In genomic region chr12:15276088-15276698, GRCh38 we compare ENCODE assay signal across 8 cellular contexts. TPM values are rescaled to one million over a fixed set of nuclear protein-coding genes. Genes with fewer than 3 reads are reported as not detected.
DNase-seq lines count a peak whose midpoint lies in the region; ATAC-seq and TF ChIP-seq lines count a peak whose summit lies in the region.

No MANE protein-coding gene starts in this region.

- H4K20me1 ChIP-seq in PC-3 (ENCODE audit: low read length) (no peaks in the 10 kb centered on the region), osteoblast (ENCODE audit: insufficient read depth, low read length) (no peaks in the 10 kb centered on the region)

- no peak overlapping the region for H3K27ac Mint-ChIP-seq in CD8-positive, alpha-beta T cell
- no peak overlapping the region for H3K27ac Mint-ChIP-seq in activated naive CD4-positive, alpha-beta T cell treated with anti-CD3 and anti-CD28 coated beads, Interleukin-2, amount 10 ng/mL, durations not matched to agents 7 days and 5 days

- TF ChIP-seq POLR2A in esophagus squamous epithelium (IDR thresholded peaks at IDR 0.05): no peak

- H3K36me3 Mint-ChIP-seq in CD8-positive, alpha-beta T cell: no peaks in the 10 kb centered on the region
- no peaks in the 10 kb centered on the region for H3K36me3 Mint-ChIP-seq in activated naive CD4-positive, alpha-beta T cell treated with anti-CD3 and anti-CD28 coated beads, Interleukin-2, amount 10 ng/mL, durations not matched to agents 7 days and 5 days

- CTCF ChIA-PET in CD8-positive, alpha-beta T cell (lab: Charles Lee): interaction anchor here (0.8 to 5.5 kb wide), 9 partner anchors 11 to 623 kb away, joined by 3 to 23 read pairs (median 3); partner anchors contain the start of gene RERG
- CTCF ChIA-PET in PC-3 (lab: Charles Lee): interaction anchor here (0.7 kb wide), 1 partner anchor 308 kb away, joined by 4 read pairs; no protein-coding TSS in a partner anchor
- CTCF ChIA-PET in activated naive CD4-positive, alpha-beta T cell treated with anti-CD3 and anti-CD28 coated beads, Interleukin-2, amount 10 ng/mL, durations not matched to agents 7 days and 5 days (lab: Charles Lee): interaction anchor here (0.6 to 6.1 kb wide), 19 partner anchors 9 to 635 kb away, joined by 3 to 36 read pairs (median 4); partner anchors contain the start of gene DERA

- H3K27me3 Mint-ChIP-seq in CD8-positive, alpha-beta T cell (ENCODE audit: low read depth): peaks cover 9% of the 10 kb centered on the region
- H3K27me3 Mint-ChIP-seq in activated naive CD4-positive, alpha-beta T cell treated with anti-CD3 and anti-CD28 coated beads, Interleukin-2, amount 10 ng/mL, durations not matched to agents 7 days and 5 days: no peaks in the 10 kb centered on the region

- H2AFZ ChIP-seq in PC-3 (ENCODE audit: low read length) (peak overlapping the region; percentile 32; the same call in 1 of the 2 replicates), osteoblast (ENCODE audit: low read length) (peak overlapping the region; percentile 61)

- 0 out of 2 replicates have a peak overlapping the region, but pooled peaks have one; percentile 21 for H3K4me2 ChIP-seq in PC-3 (ENCODE audit: low read length)
- H3K4me2 ChIP-seq in osteoblast (ENCODE audit: insufficient read depth, low read length): no peak overlapping the region

- no peaks in the 10 kb centered on the region for H3K4me1 ChIP-seq in CD8-positive, alpha-beta T cell (ENCODE audit: insufficient read depth, low read length)
- no peaks in the 10 kb centered on the region for H3K4me1 ChIP-seq in HAP-1
- peaks cover 49% of the 10 kb centered on the region for H3K4me1 ChIP-seq in PC-3 (ENCODE audit: insufficient read depth, low read length)
- peaks cover 3 to 55% (median 18%) of the 10 kb centered on the region in 3 donors for H3K4me1 ChIP-seq in esophagus squamous epithelium
- peaks cover 9% of the 10 kb centered on the region for H3K4me1 ChIP-seq in osteoblast (ENCODE audit: insufficient read depth, low read length)

- no TSS peak for BruUV-seq in PC-3 (replicated peaks; lab: Mats Ljungman, UMichigan)

- H3K9ac ChIP-seq in PC-3 (ENCODE audit: low read length): no peak overlapping the region; the same call in 1 of the 2 replicates

- H3K4me3 Mint-ChIP-seq in CD8-positive, alpha-beta T cell: no peak overlapping the region
- H3K4me3 Mint-ChIP-seq in activated naive CD4-positive, alpha-beta T cell treated with anti-CD3 and anti-CD28 coated beads, Interleukin-2, amount 10 ng/mL, durations not matched to agents 7 days and 5 days: no peak overlapping the region

- H3K27me3 ChIP-seq in CD8-positive, alpha-beta T cell (ENCODE audit: insufficient read depth, low read length): no peaks in the 10 kb centered on the region
- H3K27me3 ChIP-seq in HAP-1 (ENCODE audit: low read depth) (no peaks in the 10 kb centered on the region), PC-3 (ENCODE audit: low read length) (no peaks in the 10 kb centered on the region), esophagus squamous epithelium (no peaks in the 10 kb centered on the region), osteoblast (ENCODE audit: insufficient read depth, low read length) (no peaks in the 10 kb centered on the region)

- H3K9me3 ChIP-seq in CD8-positive, alpha-beta T cell (ENCODE audit: low read length): no peaks in the 10 kb centered on the region
- H3K9me3 ChIP-seq in HAP-1 (no peaks in the 10 kb centered on the region), PC-3 (ENCODE audit: low read length) (no peaks in the 10 kb centered on the region), esophagus squamous epithelium (no peaks in the 10 kb centered on the region), osteoblast (ENCODE audit: low read depth, low read length) (no peaks in the 10 kb centered on the region)

- WGBS in esophagus squamous epithelium, 2 donors: 29 to 32% methylated on average over 8 of the region's 8 CpGs

- in situ Hi-C loops in HAP-1 (cut with MboI; ENCODE audit: low sequenced_read_pairs): loop anchor here (10.0 kb wide), 1 partner anchor 249 kb away; no protein-coding TSS in a partner anchor

- ATAC-seq in CD8-positive, alpha-beta T cell: no peak
- ATAC-seq in PC-3: no peak
- no peak for ATAC-seq in HG02884 (IDR thresholded peaks at IDR 0.05; ENCODE audit: unreplicated experiment)
- ATAC-seq in GM19467 (IDR thresholded peaks at IDR 0.05; ENCODE audit: unreplicated experiment): no peak

- no peaks in the 10 kb centered on the region for H3K9me2 ChIP-seq in PC-3 (replicated peaks; ENCODE audit: low read length)

- no peak for DNase-seq in CD8-positive, alpha-beta T cell
- DNase-seq in HAP-1 (ENCODE audit: low spot score in 2 of 2) (peak; percentile 39 to 58), PC-3 (peak; percentile 70), esophagus squamous epithelium (lab: John Stamatoyannopoulos, UW) (no peak), osteoblast (ENCODE audit: insufficient read length, low spot score, missing footprints) (no peak)
- no peak for DNase-seq in activated naive CD4-positive, alpha-beta T cell treated with anti-CD3 and anti-CD28 coated beads, Interleukin-2, amount 10 ng/mL, durations not matched to agents 7 days and 5 days

- H3K4me3 ChIP-seq in CD8-positive, alpha-beta T cell (ENCODE audit: low read depth, low read length): no peak overlapping the region
- H3K4me3 ChIP-seq in HAP-1 (no peak overlapping the region), PC-3 (ENCODE audit: low read length) (no peak overlapping the region), esophagus squamous epithelium (no peak overlapping the region), osteoblast (ENCODE audit: insufficient read depth, low read length) (no peak overlapping the region)

- TF ChIP-seq CTCF in CD8-positive, alpha-beta T cell (IDR thresholded peaks at IDR 0.05): peak; percentile 62
- TF ChIP-seq CTCF in PC-3 (conservative IDR thresholded peaks at IDR 0.05; ENCODE audit: low read depth, low read length) (peak; percentile 71), esophagus squamous epithelium (IDR thresholded peaks at IDR 0.05) (peak; percentile 46 to 79 (median 69)), osteoblast (IDR thresholded peaks at IDR 0.05; ENCODE audit: extremely low read depth, low read depth, low read length) (peak; percentile 74)

- H3K79me2 ChIP-seq in PC-3 (ENCODE audit: low read length) (no peaks in the 10 kb centered on the region), osteoblast (ENCODE audit: insufficient read depth, low read length) (no peaks in the 10 kb centered on the region)

- no peaks in the 10 kb centered on the region for H3K36me3 ChIP-seq in CD8-positive, alpha-beta T cell (ENCODE audit: insufficient read depth, low read length)
- H3K36me3 ChIP-seq in HAP-1 (replicated peaks) (no peaks in the 10 kb centered on the region), PC-3 (ENCODE audit: low read depth, low read length) (no peaks in the 10 kb centered on the region), esophagus squamous epithelium (no peaks in the 10 kb centered on the region), osteoblast (ENCODE audit: insufficient read depth, low read length) (no peaks in the 10 kb centered on the region)

- H3K4me1 Mint-ChIP-seq in CD8-positive, alpha-beta T cell (ENCODE audit: low read depth): peaks cover 9% of the 10 kb centered on the region
- H3K4me1 Mint-ChIP-seq in activated naive CD4-positive, alpha-beta T cell treated with anti-CD3 and anti-CD28 coated beads, Interleukin-2, amount 10 ng/mL, durations not matched to agents 7 days and 5 days: peaks cover 9% of the 10 kb centered on the region

- POLR2A ChIA-PET in CD8-positive, alpha-beta T cell (lab: Charles Lee): interaction anchor here (0.7 kb wide), 1 partner anchor 38 kb away, joined by 3 read pairs; no protein-coding TSS in a partner anchor
- POLR2A ChIA-PET in PC-3 (lab: Charles Lee; ENCODE audit: unreplicated experiment): interaction anchor here (0.5 kb wide), 1 partner anchor 124 kb away, joined by 3 read pairs; no protein-coding TSS in a partner anchor

- H3F3A ChIP-seq in PC-3 (ENCODE audit: low read length, unreplicated experiment): no peaks in the 10 kb centered on the region

- intact Hi-C loops in CD8-positive, alpha-beta T cell (cut with DNase I, micrococcal nuclease): loop anchor here (1.0 to 5.0 kb wide), 4 partner anchors 256 to 583 kb away; no protein-coding TSS in a partner anchor
- intact Hi-C loops in PC-3 (cut with micrococcal nuclease) (loop anchor here (1.0 to 10.0 kb wide), 3 partner anchors 246 to 579 kb away; no protein-coding TSS in a partner anchor), esophagus squamous epithelium (cut with DNase I) (loop anchor here (5.0 to 10.0 kb wide), 3 partner anchors 51 to 579 kb away; partner anchors contain the start of gene RERG)

- no peaks in the 10 kb centered on the region for H3K9me3 Mint-ChIP-seq in CD8-positive, alpha-beta T cell
- H3K9me3 Mint-ChIP-seq in activated naive CD4-positive, alpha-beta T cell treated with anti-CD3 and anti-CD28 coated beads, Interleukin-2, amount 10 ng/mL, durations not matched to agents 7 days and 5 days: no peaks in the 10 kb centered on the region

- H3K27ac ChIP-seq in CD8-positive, alpha-beta T cell (ENCODE audit: low read depth, low read length): no peak overlapping the region
- 0 out of 2 replicates have a peak overlapping the region, but pooled peaks have one; percentile 85 for H3K27ac ChIP-seq in PC-3 (ENCODE audit: low read length)
- H3K27ac ChIP-seq in esophagus squamous epithelium: no peak overlapping the region
- H3K27ac ChIP-seq in osteoblast (ENCODE audit: low read depth, low read length): no peak overlapping the region

RNA-seq across cellular contexts. Expression of gene PTPRO, which starts 46.1 kb away (rescaled TPM):
- total RNA-seq in CD8-positive, alpha-beta T cell: 1 to 10 TPM in 1 of 2 experiments, under 1 TPM in 1; 1.00 to 1.7 TPM
- total RNA-seq in PC-3 (2014; rRNA removed): not detected in 2 replicates
- total RNA-seq in esophagus squamous epithelium: 1 to 10 TPM in 1 of 4 donors, under 1 TPM in 2, not detected in 1; 0.13 to 1.4 (median 0.76) TPM
- total RNA-seq in osteoblast: under 0.01 and 0.29 TPM in 2 replicates

RNA-seq across cellular contexts. Expression of gene RERG, which starts 55.0 kb away (rescaled TPM):
- not detected for total RNA-seq in CD8-positive, alpha-beta T cell
- total RNA-seq in PC-3 (2014; rRNA removed) (not detected in 2 replicates), esophagus squamous epithelium (10 to 100 TPM in 2 of 4 donors, 1 to 10 TPM in 2; 1.4 to 15.1 (median 7.0) TPM), osteoblast (0.29 TPM in 1 of 2 replicates, not detected in the other)

Comparison
In these comparisons a context has a peak if more than half of its experiments do, and no peak if none do; other contexts are left out.
1. DNase-seq: peak in HAP-1 (2 of 2) and PC-3 (single experiment); none in CD8-positive, alpha-beta T cell (0 of 7), esophagus squamous epithelium (single experiment), osteoblast (single experiment) and activated naive CD4-positive, alpha-beta T cell treated with anti-CD3 and anti-CD28 coated beads, Interleukin-2, amount 10 ng/mL, durations not matched to agents 7 days and 5 days (single experiment).
2. Peak in every context shown above with its lines, with median percentiles within 50 percentile points of each other: CTCF ChIP-seq.